Comparison of ENCODE assay signal across 8 cellular contexts in genomic region chr16:67226804-67227566, GRCh38. TPM values are rescaled to one million over a fixed set of nuclear protein-coding genes. Genes with fewer than 3 reads are reported as not detected.
A peak's percentile ranks its signal among the peaks of the same experiment; 100 is the strongest.
DNase-seq lines count a peak whose midpoint lies in the region; ATAC-seq and TF ChIP-seq lines count a peak whose summit lies in the region.

Gene TMEM208, plus strand, starts transcription at chr16:67227130. Its CDS starts 89 bp downstream, at chr16:67227219.

- peaks cover 43% of the 10 kb centered on the region for H3K4me1 Mint-ChIP-seq in activated CD4-positive, alpha-beta T cell treated with anti-CD3 and anti-CD28 coated beads, Interleukin-2, amount 10 ng/mL, durations not matched to agents 24 days and 14 days

- H3K36me3 ChIP-seq in BJ (ENCODE audit: control insufficient read depth, insufficient read depth, low read length), result peaks cover 28% of the 10 kb centered on the region

- peak within 1 kb of the TSS; percentile 98 for H3K27ac Mint-ChIP-seq in activated CD4-positive, alpha-beta T cell treated with anti-CD3 and anti-CD28 coated beads, Interleukin-2, amount 10 ng/mL, durations not matched to agents 24 days and 14 days

- no peaks in the 10 kb centered on the region for H3K9me3 Mint-ChIP-seq in activated CD4-positive, alpha-beta T cell treated with anti-CD3 and anti-CD28 coated beads, Interleukin-2, amount 10 ng/mL, durations not matched to agents 24 days and 14 days

- CTCF ChIA-PET in BJ (lab: Yijun Ruan, JAX), result interaction anchor here (1.0 to 2.3 kb wide), 7 partner anchors 8 to 44 kb away, joined by 3 to 15 read pairs (median 4); partner anchors contain the start of genes FHOD1 and MATCAP1

- H3K27ac ChIP-seq in coronary artery, result peak within 1 kb of the TSS; percentile 89 to 90

- peaks cover 47% of the 10 kb centered on the region for H3K36me3 Mint-ChIP-seq in activated CD4-positive, alpha-beta T cell treated with anti-CD3 and anti-CD28 coated beads, Interleukin-2, amount 10 ng/mL, durations not matched to agents 24 days and 14 days (ENCODE audit: low read depth)

- peak; percentile 17; the same call in 1 of the 2 replicates for TF ChIP-seq CTCF in BJ (IDR thresholded peaks at IDR 0.05; ENCODE audit: insufficient read depth, low read depth, low read length)
- TF ChIP-seq CTCF in coronary artery (IDR thresholded peaks at IDR 0.05), result no peak

- no peaks in the 10 kb centered on the region for H3K27me3 Mint-ChIP-seq in activated CD4-positive, alpha-beta T cell treated with anti-CD3 and anti-CD28 coated beads, Interleukin-2, amount 10 ng/mL, durations not matched to agents 24 days and 14 days

- peak; percentile 92 for DNase-seq in BJ (ENCODE audit: low read depth)
- DNase-seq in GM19240 (ENCODE audit: insufficient read length, low spot score), result peak; percentile 100
- DNase-seq in NCI-H526 treated with DMSO at 0.1 percent for 48 hours (lab: John Stamatoyannopoulos, UW), result peak; percentile 81
- DNase-seq in activated CD4-positive, alpha-beta T cell treated with anti-CD3 and anti-CD28 coated beads, Interleukin-2, amount 10 ng/mL, durations not matched to agents 24 days and 14 days, result peak; percentile 100
- peak; percentile 98 for DNase-seq in coronary artery (ENCODE audit: low spot score)
- DNase-seq in left colon, result peak; percentile 97 to 98
- DNase-seq in stimulated activated CD4-positive, alpha-beta T cell treated with anti-CD3 and anti-CD28 coated beads, Interleukin-1b, Interleukin-23, amount 100 ng/mL, for 48 hours, result peak; percentile 99

- ATAC-seq in HG03460 (IDR thresholded peaks at IDR 0.05; ENCODE audit: unreplicated experiment), result peak; percentile 93
- ATAC-seq in left colon, result peak; percentile 93

- no peaks in the 10 kb centered on the region for H3K27me3 ChIP-seq in BJ (ENCODE audit: control insufficient read depth, insufficient read depth, low read length)

- H3K4me3 ChIP-seq in BJ (ENCODE audit: low read depth, low read length) (peak within 1 kb of the TSS; percentile 98), coronary artery (peak within 1 kb of the TSS; percentile 90)

- POLR2A ChIA-PET in BJ (lab: Charles Lee), result interaction anchor here (0.7 to 0.8 kb wide), 2 partner anchors 17 to 53 kb away, joined by 3 read pairs; no protein-coding TSS in a partner anchor

- peak within 1 kb of the TSS; percentile 98 for H3K4me3 Mint-ChIP-seq in activated CD4-positive, alpha-beta T cell treated with anti-CD3 and anti-CD28 coated beads, Interleukin-2, amount 10 ng/mL, durations not matched to agents 24 days and 14 days

- intact Hi-C loops in activated CD4-positive, alpha-beta T cell treated with anti-CD3 and anti-CD28 coated beads, Interleukin-2, amount 10 ng/mL, durations not matched to agents 24 days and 14 days (cut with micrococcal nuclease), result loop anchor here (1.0 kb wide), 3 partner anchors 9 to 35 kb away; partner anchors contain the start of gene E2F4
- intact Hi-C loops in left colon (cut with DNase I, micrococcal nuclease), result no loop called here

RNA-seq across cellular contexts. Expression of gene TMEM208, which starts in this region (rescaled TPM):
- 64.2 and 79.7 TPM in 2 replicates for polyA plus RNA-seq in BJ (2011; rRNA removed)
- polyA minus RNA-seq in BJ (2011; rRNA and poly(A)+ RNA removed), result 27.4 and 45.2 TPM in 2 replicates
- 65.0 and 65.6 TPM in 2 replicates for total RNA-seq in activated CD4-positive, alpha-beta T cell treated with anti-CD3 and anti-CD28 coated beads, Interleukin-2, amount 10 ng/mL, durations not matched to agents 24 days and 14 days
- total RNA-seq in left colon, result 10 to 100 TPM; 40.7 to 42.0 TPM

Comparison
In these comparisons a context has a peak if more than half of its experiments do, and no peak if none do; other contexts are left out.
1. Peak in every context shown above with its lines: DNase-seq, ATAC-seq, H3K4me3 ChIP-seq and H3K27ac ChIP-seq.